32 cellular contexts compared by ENCODE assay signal in genomic region chr11:134292661-134293060, GRCh38. TPM values are rescaled to one million over a fixed set of nuclear protein-coding genes. Genes with fewer than 3 reads are reported as not detected.
"Had no signal": no experiment of that assay in that cellular context is flagged by ENCODE, and none has a peak within 500 bp of the region (broad histone marks: within the 10 kb centered on the region; RNA-seq: fewer than 3 reads in every experiment).

No MANE protein-coding gene starts in this region.

- H3K9me3 ChIP-seq: esophagus squamous epithelium, gastroesophageal sphincter had no signal

- ATAC-seq: activated CD4-positive, alpha-beta T cell treated with anti-CD3 and anti-CD28 coated beads for 36 hours; activated CD4-positive, CD25-positive, alpha-beta regulatory T cell treated with anti-CD3 and anti-CD28 coated beads, Interleukin-2, amount 50 U/mL, for 24 hours; activated naive CD4-positive, alpha-beta T cell treated with anti-CD3 and anti-CD28 coated beads, Interleukin-2, amount 50 U/mL, for 72 hours; activated T-cell treated with anti-CD3 and anti-CD28 coated beads, Interleukin-2, amount 50 U/mL, for 72 hours; effector memory CD8-positive, alpha-beta T cell; gastroesophageal sphincter; T-helper 17 cell had no signal

- H3K4me3 ChIP-seq: coronary artery, esophagus squamous epithelium, gastroesophageal sphincter had no signal

- H3K27me3 Mint-ChIP-seq: activated CD4-positive, alpha-beta memory T cell treated with anti-CD3 and anti-CD28 coated beads, Interleukin-2, amount 10 ng/mL, durations not matched to agents 7 days and 5 days; activated CD4-positive, alpha-beta T cell treated with anti-CD3 and anti-CD28 coated beads for 36 hours; activated CD4-positive, alpha-beta T cell treated with anti-CD3 and anti-CD28 coated beads, Interleukin-2, amount 10 ng/mL, durations not matched to agents 7 days and 5 days; activated naive CD4-positive, alpha-beta T cell treated with anti-CD3 and anti-CD28 coated beads, Interleukin-2, amount 10 ng/mL, durations not matched to agents 7 days and 5 days; activated naive CD8-positive, alpha-beta T cell treated with anti-CD3 and anti-CD28 coated beads, Interleukin-2, amount 10 ng/mL, durations not matched to agents 7 days and 5 days; activated T-cell treated with anti-CD3 and anti-CD28 coated beads, Interleukin-2, amount 50 U/mL, for 24 hours; central memory CD8-positive, alpha-beta T cell; T-helper 17 cell had no signal

- H3K36me3 Mint-ChIP-seq: activated naive CD4-positive, alpha-beta T cell treated with anti-CD3 and anti-CD28 coated beads, Interleukin-2, amount 50 U/mL, for 72 hours; activated naive CD8-positive, alpha-beta T cell treated with anti-CD3 and anti-CD28 coated beads, Interleukin-2, amount 10 ng/mL, durations not matched to agents 7 days and 5 days had no signal

- H3K27me3 ChIP-seq: brain microvascular endothelial cell, esophagus squamous epithelium, gastroesophageal sphincter had no signal

- H3K36me3 ChIP-seq: brain microvascular endothelial cell, esophagus squamous epithelium, gastroesophageal sphincter had no signal

- H3K27ac ChIP-seq: brain microvascular endothelial cell, coronary artery, esophagus squamous epithelium, gastroesophageal sphincter had no signal

- H3K27ac Mint-ChIP-seq: activated B cell treated with CpG ODN at 0.5 μM for 24 hours; activated CD4-positive, alpha-beta memory T cell treated with anti-CD3 and anti-CD28 coated beads, Interleukin-2, amount 10 ng/mL, durations not matched to agents 7 days and 5 days; activated CD4-positive, alpha-beta T cell treated with anti-CD3 and anti-CD28 coated beads for 36 hours; activated naive CD4-positive, alpha-beta T cell treated with anti-CD3 and anti-CD28 coated beads, Interleukin-2, amount 10 ng/mL, durations not matched to agents 7 days and 5 days; activated naive CD8-positive, alpha-beta T cell treated with anti-CD3 and anti-CD28 coated beads, Interleukin-2, amount 10 ng/mL, durations not matched to agents 7 days and 5 days; activated T-cell treated with anti-CD3 and anti-CD28 coated beads, Interleukin-2, amount 50 U/mL, for 24 hours; activated T-cell treated with anti-CD3 and anti-CD28 coated beads, Interleukin-2, amount 50 U/mL, for 72 hours; dendritic cell treated with granulocyte-macrophage colony-stimulating factor and Interleukin-4, amounts not matched to agents 40 ng/mL and 50 ng/mL, for 4 days; effector memory CD8-positive, alpha-beta T cell; T-helper 17 cell had no signal

- H3K9me3 Mint-ChIP-seq: activated B cell treated with CpG ODN at 0.5 μM for 24 hours; activated CD4-positive, alpha-beta memory T cell treated with anti-CD3 and anti-CD28 coated beads, Interleukin-2, amount 10 ng/mL, durations not matched to agents 7 days and 5 days; activated CD4-positive, alpha-beta T cell treated with anti-CD3 and anti-CD28 coated beads, Interleukin-2, amount 10 ng/mL, durations not matched to agents 7 days and 5 days; activated naive CD4-positive, alpha-beta T cell treated with anti-CD3 and anti-CD28 coated beads, Interleukin-2, amount 10 ng/mL, durations not matched to agents 7 days and 5 days; activated naive CD4-positive, alpha-beta T cell treated with anti-CD3 and anti-CD28 coated beads, Interleukin-2, amount 50 U/mL, for 72 hours; activated naive CD8-positive, alpha-beta T cell treated with anti-CD3 and anti-CD28 coated beads, Interleukin-2, amount 10 ng/mL, durations not matched to agents 7 days and 5 days; activated T-cell treated with anti-CD3 and anti-CD28 coated beads, Interleukin-2, amount 50 U/mL, for 24 hours; activated T-cell treated with anti-CD3 and anti-CD28 coated beads, Interleukin-2, amount 50 U/mL, for 72 hours; central memory CD8-positive, alpha-beta T cell; dendritic cell treated with granulocyte-macrophage colony-stimulating factor and Interleukin-4, amounts not matched to agents 40 ng/mL and 50 ng/mL, for 4 days; effector memory CD8-positive, alpha-beta T cell had no signal

- DNase-seq: activated B cell treated with CpG ODN at 0.5 μM for 24 hours; activated CD4-positive, alpha-beta memory T cell treated with anti-CD3 and anti-CD28 coated beads, Interleukin-2, amount 10 ng/mL, durations not matched to agents 7 days and 5 days; activated CD4-positive, alpha-beta T cell treated with anti-CD3 and anti-CD28 coated beads for 36 hours; activated CD4-positive, alpha-beta T cell treated with anti-CD3 and anti-CD28 coated beads, Interleukin-2, amount 10 ng/mL, durations not matched to agents 7 days and 5 days; activated CD4-positive, alpha-beta T cell treated with anti-CD3 and anti-CD28 coated beads, Interleukin-2, amount 50 U/mL, for 4 hours; activated CD8-positive, alpha-beta memory T cell treated with anti-CD3 and anti-CD28 coated beads, Interleukin-2, amount 50 U/mL, for 48 hours; activated gamma-delta T cell; activated naive CD4-positive, alpha-beta T cell; activated naive CD4-positive, alpha-beta T cell treated with anti-CD3 and anti-CD28 coated beads, Interleukin-2, amount 10 ng/mL, durations not matched to agents 7 days and 5 days; activated naive CD8-positive, alpha-beta T cell treated with anti-CD3 and anti-CD28 coated beads, Interleukin-2, amount 10 ng/mL, durations not matched to agents 7 days and 5 days; activated T-cell treated with anti-CD3 and anti-CD28 coated beads for 4 hours; activated T-cell treated with anti-CD3 and anti-CD28 coated beads, Interleukin-2, amount 50 U/mL, for 24 hours; activated T-cell treated with anti-CD3 and anti-CD28 coated beads, Interleukin-2, amount 50 U/mL, for 72 hours; anterior cingulate cortex; brain microvascular endothelial cell; effector CD4-positive, alpha-beta T cell; effector memory CD8-positive, alpha-beta T cell; erythroblast; esophagus squamous epithelium; foreskin melanocyte; T-helper 1 cell; T-helper 17 cell had no signal

- H3K4me1 ChIP-seq: esophagus squamous epithelium had no signal

- H3K4me1 Mint-ChIP-seq: activated B cell treated with CpG ODN at 0.5 μM for 24 hours; activated CD4-positive, alpha-beta T cell treated with anti-CD3 and anti-CD28 coated beads for 36 hours; activated CD4-positive, alpha-beta T cell treated with anti-CD3 and anti-CD28 coated beads, Interleukin-2, amount 10 ng/mL, durations not matched to agents 7 days and 5 days; activated naive CD4-positive, alpha-beta T cell treated with anti-CD3 and anti-CD28 coated beads, Interleukin-2, amount 10 ng/mL, durations not matched to agents 7 days and 5 days; activated naive CD8-positive, alpha-beta T cell treated with anti-CD3 and anti-CD28 coated beads, Interleukin-2, amount 10 ng/mL, durations not matched to agents 7 days and 5 days; central memory CD8-positive, alpha-beta T cell had no signal

- H3K4me3 Mint-ChIP-seq: activated B cell treated with CpG ODN at 0.5 μM for 24 hours; activated CD4-positive, alpha-beta memory T cell treated with anti-CD3 and anti-CD28 coated beads, Interleukin-2, amount 10 ng/mL, durations not matched to agents 7 days and 5 days; activated CD4-positive, alpha-beta T cell treated with anti-CD3 and anti-CD28 coated beads for 36 hours; activated CD4-positive, alpha-beta T cell treated with anti-CD3 and anti-CD28 coated beads, Interleukin-2, amount 10 ng/mL, durations not matched to agents 7 days and 5 days; activated naive CD4-positive, alpha-beta T cell treated with anti-CD3 and anti-CD28 coated beads, Interleukin-2, amount 10 ng/mL, durations not matched to agents 7 days and 5 days; activated naive CD8-positive, alpha-beta T cell treated with anti-CD3 and anti-CD28 coated beads, Interleukin-2, amount 10 ng/mL, durations not matched to agents 7 days and 5 days; activated T-cell treated with anti-CD3 and anti-CD28 coated beads, Interleukin-2, amount 50 U/mL, for 24 hours; activated T-cell treated with anti-CD3 and anti-CD28 coated beads, Interleukin-2, amount 50 U/mL, for 72 hours; central memory CD8-positive, alpha-beta T cell; dendritic cell treated with granulocyte-macrophage colony-stimulating factor and Interleukin-4, amounts not matched to agents 40 ng/mL and 50 ng/mL, for 4 days; effector memory CD8-positive, alpha-beta T cell; T-helper 17 cell had no signal

RNA-seq across cellular contexts. Expression of gene GLB1L3, which starts 16.5 kb away (rescaled TPM):
- total RNA-seq: activated B cell treated with CpG ODN at 0.5 μM for 24 hours, cardiac septum, fibroblast of lung, fibroblast of villous mesenchyme, glomerular endothelial cell had no signal
- polyA plus RNA-seq: fibroblast of lung had no signal

RNA-seq across cellular contexts. Expression of gene GLB1L2, which starts 39.1 kb away (rescaled TPM):
- total RNA-seq: fibroblast of villous mesenchyme had no signal
